ENCODE assay signal across 11 cellular contexts in the genomic region with DNA sequence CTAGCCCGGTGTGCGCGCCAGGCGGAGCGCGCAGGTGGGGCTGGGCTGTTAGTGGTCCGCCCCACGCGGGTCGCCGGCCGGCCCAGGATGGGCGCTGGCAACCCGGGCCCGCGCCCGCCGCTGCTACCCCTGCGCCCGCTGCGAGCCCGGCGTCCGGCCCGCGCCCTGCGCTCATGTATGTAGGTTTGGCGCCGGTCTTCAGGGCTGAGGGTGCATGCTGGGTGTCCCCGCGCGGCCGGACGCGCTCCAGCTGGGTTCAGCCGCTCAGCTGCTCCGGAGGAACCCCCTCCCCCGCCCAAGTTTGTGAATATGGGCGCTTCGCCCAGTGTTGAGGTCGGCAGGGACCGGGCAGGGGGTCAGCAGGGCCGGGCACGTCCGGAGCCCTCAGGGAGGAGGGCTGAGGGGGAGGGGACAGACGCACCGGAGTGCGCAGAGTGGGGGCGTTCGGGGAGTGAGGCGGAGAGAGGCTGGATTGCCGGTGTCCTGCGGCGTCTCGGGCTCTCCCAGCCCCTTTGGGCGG. TPM values are rescaled to one million over a fixed set of nuclear protein-coding genes. Genes with fewer than 3 reads are reported as not detected.
DNase-seq lines count a peak whose midpoint lies in the region; ATAC-seq and TF ChIP-seq lines count a peak whose summit lies in the region.
"Had no signal": no experiment of that assay in that cellular context is flagged by ENCODE, and none has a peak within 500 bp of the region (broad histone marks: within the 10 kb centered on the region; RNA-seq: fewer than 3 reads in every experiment).

No MANE protein-coding gene starts in this region.

- 0% methylated on average over 1 to 56 of the region's 56 CpGs for WGBS in endodermal cell (ENCODE audit: insufficient coverage in 1 of 2, insufficient read length in 1 of 2), 2 experiments

- H3K36me3 ChIP-seq in HUES48 (ENCODE audit: control insufficient read depth, insufficient read depth, low read length) (no peaks in the 10 kb centered on the region), endodermal cell (ENCODE audit: control insufficient read depth, insufficient read depth, low read length) (no peaks in the 10 kb centered on the region), lower lobe of right lung (no peaks in the 10 kb centered on the region), thoracic aorta (no peaks in the 10 kb centered on the region)

- H3K4me1 ChIP-seq in HUES48 (ENCODE audit: control insufficient read depth, insufficient read depth, low read length) (peaks cover 6% of the 10 kb centered on the region; the same call in 1 of the 2 replicates), endodermal cell (ENCODE audit: control insufficient read depth, insufficient read depth, low read length) (peaks cover 2% of the 10 kb centered on the region), lower lobe of right lung (peaks cover 18% of the 10 kb centered on the region), thoracic aorta (ENCODE audit: control insufficient read depth in 1 of 2, low read depth in 2 of 2) (peaks cover 9 to 29% of the 10 kb centered on the region in 2 donors)

- H3K9me3 ChIP-seq in HUES48 (ENCODE audit: control insufficient read depth, insufficient read depth, low read length) (no peaks in the 10 kb centered on the region), endodermal cell (ENCODE audit: control insufficient read depth, low read length) (no peaks in the 10 kb centered on the region), lower lobe of right lung (no peaks in the 10 kb centered on the region), thoracic aorta (no peaks in the 10 kb centered on the region)

- peak; percentile 11 to 46 for ATAC-seq in lower lobe of right lung
- ATAC-seq in thoracic aorta (ENCODE audit: insufficient number of reproducible peaks, low FRiP score, low read depth), result no peak
- ATAC-seq in activated T-cell treated with anti-CD3 and anti-CD28 coated beads, Interleukin-2, amount 50 U/mL, for 4 hours, result no peak

- peak overlapping the region; percentile 57 for H3K4me3 ChIP-seq in HUES48 (ENCODE audit: low read depth, low read length)
- peak overlapping the region; percentile 76 for H3K4me3 ChIP-seq in endodermal cell (ENCODE audit: low read length)
- H3K4me3 ChIP-seq in lower lobe of right lung, result peak overlapping the region; percentile 50
- H3K4me3 ChIP-seq in thoracic aorta, result peak overlapping the region; percentile 68

- intact Hi-C loops in lower lobe of right lung (cut with DNase I), result no loop called here
- intact Hi-C loops in Calu3 (cut with micrococcal nuclease; ENCODE audit: unreplicated experiment), result no loop called here

- no peak for DNase-seq in endodermal cell
- no peak for DNase-seq in lower lobe of right lung
- DNase-seq in thoracic aorta (ENCODE audit: low spot score), result no peak
- DNase-seq in activated CD8-positive, alpha-beta memory T cell treated with anti-CD3 and anti-CD28 coated beads, Interleukin-2, amount 50 U/mL, for 48 hours, result no peak
- no peak for DNase-seq in Calu3
- no peak for DNase-seq in NOMO-1 treated with DMSO at 0.1 percent for 48 hours (lab: John Stamatoyannopoulos, UW; ENCODE audit: unreplicated experiment)
- DNase-seq in activated T-cell treated with anti-CD3 and anti-CD28 coated beads, Interleukin-2, amount 50 U/mL, for 4 hours, result no peak
- DNase-seq: NCI-H1105 had no signal

- H3K9me3 Mint-ChIP-seq in endodermal cell, result no peaks in the 10 kb centered on the region
- peaks cover 8% of the 10 kb centered on the region for H3K9me3 Mint-ChIP-seq in Calu3 (ENCODE audit: low read depth, unreplicated experiment)
- no peaks in the 10 kb centered on the region for H3K9me3 Mint-ChIP-seq in activated T-cell treated with anti-CD3 and anti-CD28 coated beads, Interleukin-2, amount 50 U/mL, for 4 hours

- H3K27ac Mint-ChIP-seq in endodermal cell, result no peak overlapping the region
- no peak overlapping the region for H3K27ac Mint-ChIP-seq in Calu3 (ENCODE audit: unreplicated experiment)

- H3K36me3 Mint-ChIP-seq in endodermal cell (ENCODE audit: low read depth) (no peaks in the 10 kb centered on the region), Calu3 (ENCODE audit: insufficient read depth, unreplicated experiment) (no peaks in the 10 kb centered on the region)
- peaks cover 1% of the 10 kb centered on the region for H3K36me3 Mint-ChIP-seq in activated T-cell treated with anti-CD3 and anti-CD28 coated beads, Interleukin-2, amount 50 U/mL, for 4 hours (ENCODE audit: insufficient read depth)

- H3K27ac ChIP-seq in HUES48 (ENCODE audit: low read depth, low read length) (no peak overlapping the region), endodermal cell (ENCODE audit: low read depth, low read length) (no peak overlapping the region), lower lobe of right lung (no peak overlapping the region), thoracic aorta (no peak overlapping the region)

- no TSS peak for BruUV-seq in Calu3 (replicated peaks; lab: Mats Ljungman, UMichigan)

- peaks cover 79% of the 10 kb centered on the region for H3K27me3 ChIP-seq in HUES48 (ENCODE audit: control insufficient read depth, insufficient read depth, low read length)
- peaks cover 90% of the 10 kb centered on the region for H3K27me3 ChIP-seq in endodermal cell (ENCODE audit: control insufficient read depth, insufficient read depth, low read length, poor library complexity, severe bottlenecking)
- peaks cover 61% of the 10 kb centered on the region for H3K27me3 ChIP-seq in lower lobe of right lung (ENCODE audit: low read depth)
- no peaks in the 10 kb centered on the region for H3K27me3 ChIP-seq in thoracic aorta (replicated peaks; ENCODE audit: insufficient read depth)

- CTCF ChIA-PET in Calu3 (lab: Charles Lee), result no interaction called here

- H3K9ac ChIP-seq in HUES48 (ENCODE audit: low read depth, low read length) (no peak overlapping the region), endodermal cell (ENCODE audit: extremely low read depth, low read length, poor library complexity, severe bottlenecking) (no peak overlapping the region)

- no peak for TF ChIP-seq CTCF in endodermal cell (conservative IDR thresholded peaks at IDR 0.05)
- no peak for TF ChIP-seq CTCF in lower lobe of right lung (IDR thresholded peaks at IDR 0.05)
- no peak for TF ChIP-seq CTCF in thoracic aorta (IDR thresholded peaks at IDR 0.05)
- TF ChIP-seq CTCF in Calu3 (IDR thresholded peaks at IDR 0.05; ENCODE audit: unreplicated experiment), result no peak

- H3K27me3 Mint-ChIP-seq in endodermal cell (ENCODE audit: insufficient read depth) (peaks cover 89% of the 10 kb centered on the region), Calu3 (ENCODE audit: unreplicated experiment) (peaks cover 16% of the 10 kb centered on the region)
- peaks cover 59% of the 10 kb centered on the region for H3K27me3 Mint-ChIP-seq in activated T-cell treated with anti-CD3 and anti-CD28 coated beads, Interleukin-2, amount 50 U/mL, for 4 hours (ENCODE audit: low read depth)

- H3K4me1 Mint-ChIP-seq in endodermal cell (peaks cover 11% of the 10 kb centered on the region), Calu3 (ENCODE audit: low read depth, unreplicated experiment) (no peaks in the 10 kb centered on the region)
- peaks cover 4% of the 10 kb centered on the region for H3K4me1 Mint-ChIP-seq in activated T-cell treated with anti-CD3 and anti-CD28 coated beads, Interleukin-2, amount 50 U/mL, for 4 hours (ENCODE audit: low read depth)

- H3K4me3 Mint-ChIP-seq in endodermal cell (peak overlapping the region; percentile 59), Calu3 (ENCODE audit: low read depth, unreplicated experiment) (no peak overlapping the region)
- no peak overlapping the region for H3K4me3 Mint-ChIP-seq in activated T-cell treated with anti-CD3 and anti-CD28 coated beads, Interleukin-2, amount 50 U/mL, for 4 hours
- H3K4me3 Mint-ChIP-seq: central memory CD8-positive, alpha-beta T cell had no signal

RNA-seq across cellular contexts. Expression of gene VWC2, which starts 0.6 kb away (rescaled TPM):
- total RNA-seq in endodermal cell, result not detected
- 0.11 TPM for polyA plus RNA-seq in endodermal cell (2013, experiment 1 of 2)
- 0.08 TPM for polyA plus RNA-seq in endodermal cell (2013, experiment 2 of 2)
- total RNA-seq in lower lobe of right lung, result 0.18 TPM
- total RNA-seq in thoracic aorta, result under 1 TPM in 1 of 2 donors, not detected in 1; 0.14 TPM
- not detected in 2 replicates for total RNA-seq in Calu3 (2022)
- total RNA-seq in activated T-cell treated with anti-CD3 and anti-CD28 coated beads, Interleukin-2, amount 50 U/mL, for 4 hours, result not detected
- total RNA-seq: Daoy had no signal

Comparison
In these comparisons a context has a peak if more than half of its experiments do, and no peak if none do; other contexts are left out.
1. ATAC-seq: peak in lower lobe of right lung (2 of 2); none in thoracic aorta (single experiment) and activated T-cell treated with anti-CD3 and anti-CD28 coated beads, Interleukin-2, amount 50 U/mL, for 4 hours (0 of 2).
2. Peak in every context shown above with its lines, with median percentiles within 50 percentile points of each other: H3K4me3 ChIP-seq.